ENCODE assay signal across 28 cellular contexts in genomic region chr18:46429649-46430224, GRCh38.
A peak's percentile ranks its signal among the peaks of the same experiment; 100 is the strongest.
DNase-seq lines count a peak whose midpoint lies in the region; ATAC-seq, FAIRE-seq and TF ChIP-seq lines count a peak whose summit lies in the region.
"Had no signal": no experiment of that assay in that cellular context is flagged by ENCODE, and none has a peak within 500 bp of the region (broad histone marks: within the 10 kb centered on the region; RNA-seq: fewer than 3 reads in every experiment).

No MANE protein-coding gene starts in this region.

- ATAC-seq in natural killer cell (no peak), HG02588 (IDR thresholded peaks at IDR 0.05; ENCODE audit: unreplicated experiment) (no peak), HG02840 (IDR thresholded peaks at IDR 0.05; ENCODE audit: low FRiP score, unreplicated experiment) (no peak), PC-3 (no peak)
- ATAC-seq in natural killer cell treated with Interleukin-12 subunit alpha and Interleukin-12 subunit beta and Interleukin-15 and Interleukin-18, amount 100 ng/mL, for 72 hours = no peak
- ATAC-seq: HCT116, Panc1 had no signal

- peak overlapping the region; percentile 1 to 13 for H3K27ac Mint-ChIP-seq in natural killer cell
- peak overlapping the region in 1 of 2 donors; percentile 75 for H3K27ac Mint-ChIP-seq in natural killer cell treated with Interleukin-12 subunit alpha and Interleukin-12 subunit beta and Interleukin-15 and Interleukin-18, amount 100 ng/mL, for 72 hours
- H3K27ac Mint-ChIP-seq: CD14-positive monocyte had no signal

- TF ChIP-seq POLR2A in H1 (IDR thresholded peaks at IDR 0.05; ENCODE audit: control extremely low read depth in 1 of 2, low read depth in 2 of 2, low read length in 2 of 2) = no peak

- no peak overlapping the region for H2BK5ac ChIP-seq in H1 (ENCODE audit: low read depth, low read length)

- TF ChIP-seq CTCF in natural killer cell (IDR thresholded peaks at IDR 0.05) = no peak
- TF ChIP-seq CTCF in H1 (IDR thresholded peaks at IDR 0.05; ENCODE audit: control extremely low read depth in 1 of 3, insufficient read depth in 1 of 3, low read depth in 1 of 3, low read length in 3 of 3) = no peak
- no peak for TF ChIP-seq CTCF in PC-3 (conservative IDR thresholded peaks at IDR 0.05; ENCODE audit: low read depth, low read length)

- DNase-seq in NCI-H146 (lab: John Stamatoyannopoulos, UW) (peak; percentile 28), NCI-H146 treated with DMSO at 0.1 percent for 48 hours (lab: John Stamatoyannopoulos, UW; ENCODE audit: unreplicated experiment) (no peak), natural killer cell (no peak), H1 (ENCODE audit: low read depth in 1 of 2, low spot score in 2 of 2) (no peak), PC-3 (no peak)
- DNase-seq in natural killer cell treated with Interleukin-12 subunit alpha and Interleukin-12 subunit beta and Interleukin-15 and Interleukin-18, amount 100 ng/mL, for 72 hours (ENCODE audit: low spot score) = no peak
- DNase-seq: BE2C; CD8-positive, alpha-beta memory T cell; DMS79 treated with DMSO at 0.1 percent for 48 hours; GF-D8; GOT3; KBM-7; MV-4-11; NCI-H1105 treated with DMSO at 0.1 percent for 48 hours; NCI-H1694; NCI-H2081; NCI-H446 treated with DMSO at 0.1 percent for 48 hours; NCI-H526; SIG-M5 had no signal

- WGBS in H1 (ENCODE audit: extremely low coverage in 1 of 2, insufficient coverage in 1 of 2, insufficient read length in 1 of 2, insufficient replicate concordance in 2 of 2, low coverage in 1 of 2, low lambda C conversion rate in 2 of 2, missing lambda C conversion rate in 1 of 2), 2 experiments = 97% methylated on average over 2 of the region's 2 CpGs; no CpG with 5 or more reads in 1 of the 2 experiments

- H3K9ac ChIP-seq in H1 (replicated peaks in 1 of 4; ENCODE audit: extremely low read depth in 1 of 4, low read depth in 3 of 4, low read length in 3 of 4) (no peak overlapping the region), PC-3 (ENCODE audit: low read length) (no peak overlapping the region)

- no peak overlapping the region for H3K4ac ChIP-seq in H1 (replicated peaks; ENCODE audit: insufficient read length, low read depth, low read length)

- H3K27ac ChIP-seq in H1 (ENCODE audit: low read depth, low read length) (no peak overlapping the region), PC-3 (ENCODE audit: low read length) (no peak overlapping the region)
- H3K27ac ChIP-seq: 22Rv1, SK-N-MC had no signal

- H3K36me3 ChIP-seq in H1 (ENCODE audit: control insufficient read depth in 2 of 4, insufficient read depth in 4 of 4, low read length in 3 of 4) (no peaks in the 10 kb centered on the region), PC-3 (ENCODE audit: low read depth, low read length) (no peaks in the 10 kb centered on the region)
- H3K36me3 ChIP-seq: BE2C had no signal

- TF ChIP-seq RAD21 in H1 (IDR thresholded peaks at IDR 0.05 in 1 of 2, conservative IDR thresholded peaks at IDR 0.05 in 1 of 2; ENCODE audit: low read depth in 2 of 2, low read length in 2 of 2) = no peak

- H3K36me3 Mint-ChIP-seq in natural killer cell = no peaks in the 10 kb centered on the region
- no peaks in the 10 kb centered on the region for H3K36me3 Mint-ChIP-seq in natural killer cell treated with Interleukin-12 subunit alpha and Interleukin-12 subunit beta and Interleukin-15 and Interleukin-18, amount 100 ng/mL, for 72 hours
- H3K36me3 Mint-ChIP-seq: CD14-positive monocyte; CD8-positive, alpha-beta memory T cell had no signal

- H3F3A ChIP-seq in PC-3 (ENCODE audit: low read length, unreplicated experiment) = no peaks in the 10 kb centered on the region

- H2AFZ ChIP-seq in H1 (ENCODE audit: low read length) (no peak overlapping the region), PC-3 (ENCODE audit: low read length) (no peak overlapping the region)

- BruUV-seq in PC-3 (replicated peaks; lab: Mats Ljungman, UMichigan) = no TSS peak

- no peak overlapping the region for H4K91ac ChIP-seq in H1 (replicated peaks; ENCODE audit: insufficient read length, low read length)

- no peak overlapping the region for H2BK15ac ChIP-seq in H1 (ENCODE audit: low read length)

- H2BK120ac ChIP-seq in H1 (replicated peaks; ENCODE audit: low read depth, low read length) = no peak overlapping the region

- H3K23me2 ChIP-seq in H1 (ENCODE audit: low read depth, low read length) = peaks cover 2% of the 10 kb centered on the region; the same call in 1 of the 2 replicates

- no peak overlapping the region for H2BK20ac ChIP-seq in H1 (ENCODE audit: low read length)

- H3K79me1 ChIP-seq in H1 (ENCODE audit: low read depth, low read length) = no peaks in the 10 kb centered on the region

- intact Hi-C loops in natural killer cell (cut with micrococcal nuclease) = no loop called here
- intact Hi-C loops in PC-3 (cut with micrococcal nuclease) = no loop called here

- no peaks in the 10 kb centered on the region for H3K27me3 Mint-ChIP-seq in natural killer cell (ENCODE audit: low read depth in 2 of 2)
- no peaks in the 10 kb centered on the region for H3K27me3 Mint-ChIP-seq in natural killer cell treated with Interleukin-12 subunit alpha and Interleukin-12 subunit beta and Interleukin-15 and Interleukin-18, amount 100 ng/mL, for 72 hours

- H3K27me3 ChIP-seq in H1 (replicated peaks in 1 of 4; ENCODE audit: control insufficient read depth in 3 of 4, extremely low read depth in 1 of 4, insufficient read depth in 3 of 4, low read length in 3 of 4) (no peaks in the 10 kb centered on the region), PC-3 (ENCODE audit: low read length) (no peaks in the 10 kb centered on the region)
- H3K27me3 ChIP-seq: BE2C had no signal

- H4K20me1 ChIP-seq in H1 (replicated peaks in 1 of 2; ENCODE audit: control insufficient read depth in 1 of 2, insufficient read depth in 2 of 2, low read length in 2 of 2) (no peaks in the 10 kb centered on the region), PC-3 (ENCODE audit: low read length) (no peaks in the 10 kb centered on the region)

- no peak overlapping the region for H3K4me3 Mint-ChIP-seq in natural killer cell
- no peak overlapping the region for H3K4me3 Mint-ChIP-seq in natural killer cell treated with Interleukin-12 subunit alpha and Interleukin-12 subunit beta and Interleukin-15 and Interleukin-18, amount 100 ng/mL, for 72 hours
- H3K4me3 Mint-ChIP-seq: CD14-positive monocyte; CD8-positive, alpha-beta memory T cell had no signal

- peaks cover 62 to 69% of the 10 kb centered on the region in 2 donors for H3K4me1 Mint-ChIP-seq in natural killer cell
- H3K4me1 Mint-ChIP-seq in natural killer cell treated with Interleukin-12 subunit alpha and Interleukin-12 subunit beta and Interleukin-15 and Interleukin-18, amount 100 ng/mL, for 72 hours (ENCODE audit: low read depth in 2 of 2) = peaks cover 9 to 38% of the 10 kb centered on the region in 2 donors
- H3K4me1 Mint-ChIP-seq: CD14-positive monocyte; CD8-positive, alpha-beta memory T cell had no signal

- H3K4me1 ChIP-seq in H1 (replicated peaks in 1 of 4; ENCODE audit: control insufficient read depth in 3 of 4, insufficient read depth in 4 of 4, low read length in 3 of 4) = peaks cover 0 to 19% (median 11%) of the 10 kb centered on the region in 4 experiments; a peak in 6 of 7 replicates
- no peaks in the 10 kb centered on the region for H3K4me1 ChIP-seq in PC-3 (ENCODE audit: insufficient read depth, low read length)
- H3K4me1 ChIP-seq: BE2C had no signal

- no peak overlapping the region for H3K4me3 ChIP-seq in H1 (ENCODE audit: extremely low read depth in 1 of 4, insufficient read depth in 2 of 4, low read depth in 3 of 4, low read length in 4 of 4)
- H3K4me3 ChIP-seq in PC-3 (ENCODE audit: low read length) = no peak overlapping the region
- H3K4me3 ChIP-seq: SK-N-MC had no signal

- no peak overlapping the region for H3K56ac ChIP-seq in H1 (replicated peaks; ENCODE audit: insufficient read length, low read depth, low read length)

- H3K14ac ChIP-seq in H1 (ENCODE audit: insufficient read length) = no peak overlapping the region

- CTCF ChIA-PET in H1 (lab: Charles Lee; ENCODE audit: partially characterized antibody) (interaction anchor here (1.3 to 1.7 kb wide), 5 partner anchors 10 to 149 kb away, joined by 5 to 9 read pairs (median 8); no protein-coding TSS in a partner anchor), PC-3 (lab: Charles Lee) (no interaction called here)

- H3K79me2 ChIP-seq in H1 (ENCODE audit: control insufficient read depth in 1 of 2, insufficient read depth in 2 of 2, low read length in 2 of 2) (no peaks in the 10 kb centered on the region; a peak in 1 of 4 replicates), PC-3 (ENCODE audit: low read length) (no peaks in the 10 kb centered on the region)

- no peaks in the 10 kb centered on the region for H3K9me2 ChIP-seq in PC-3 (replicated peaks; ENCODE audit: low read length)

- POLR2A ChIA-PET in H1 (lab: Charles Lee; ENCODE audit: partially characterized antibody) (interaction anchor here (0.8 to 2.8 kb wide), 4 partner anchors 8 to 18 kb away, joined by 3 to 6 read pairs (median 3); no protein-coding TSS in a partner anchor), PC-3 (lab: Charles Lee; ENCODE audit: unreplicated experiment) (no interaction called here)

- H3K18ac ChIP-seq in H1 (ENCODE audit: extremely low read depth, low read length) = no peak overlapping the region

- peak overlapping the region; percentile 42; the same call in 1 of the 2 replicates for H4K8ac ChIP-seq in H1 (ENCODE audit: extremely low read depth, insufficient read depth, low read length)

- no peak overlapping the region for H3K4me2 ChIP-seq in H1 (ENCODE audit: insufficient read depth in 1 of 2, low read depth in 2 of 2, low read length in 2 of 2)
- no peak overlapping the region for H3K4me2 ChIP-seq in PC-3 (ENCODE audit: low read length)

- no peak overlapping the region for H3K23ac ChIP-seq in H1 (ENCODE audit: insufficient read length)

- H3K9me3 ChIP-seq in H1 (ENCODE audit: insufficient read depth in 2 of 2, low read depth in 1 of 2, low read length in 1 of 2) (no peaks in the 10 kb centered on the region), PC-3 (ENCODE audit: low read length) (no peaks in the 10 kb centered on the region)
- H3K9me3 ChIP-seq: BE2C had no signal

- no peak overlapping the region for H4K5ac ChIP-seq in H1 (ENCODE audit: insufficient read length, low read depth, low read length)

- no peaks in the 10 kb centered on the region for H3K9me3 Mint-ChIP-seq in natural killer cell
- no peaks in the 10 kb centered on the region for H3K9me3 Mint-ChIP-seq in natural killer cell treated with Interleukin-12 subunit alpha and Interleukin-12 subunit beta and Interleukin-15 and Interleukin-18, amount 100 ng/mL, for 72 hours

- no peak for TF ChIP-seq EP300 in H1 (IDR thresholded peaks at IDR 0.05; ENCODE audit: borderline replicate concordance in 1 of 2, low read depth in 2 of 2, low read length in 2 of 2)

- FAIRE-seq in H1 (lab: Jason Lieb, UNC) = no peak
- FAIRE-seq: GM12891, HTR-8/SVneo had no signal

- H2BK12ac ChIP-seq in H1 (ENCODE audit: low read depth, low read length) = no peak overlapping the region

- no peak overlapping the region for H2AK5ac ChIP-seq in H1 (ENCODE audit: low read depth, low read length)

TF ChIP-seq in H1, 55 proteins besides CTCF, POLR2A, EP300 and RAD21 (continues in another document):
- TF ChIP-seq KDM5A (IDR thresholded peaks at IDR 0.05; ENCODE audit: low read length) (no peak), HDAC2 (IDR thresholded peaks at IDR 0.05; ENCODE audit: borderline replicate concordance in 1 of 2, low read depth in 2 of 2, low read length in 2 of 2) (peak in 1 of 2 experiments; percentile 72; a peak in 1 of 4 replicates), KDM1A (IDR thresholded peaks at IDR 0.05; ENCODE audit: borderline replicate concordance, low read length) (peak; percentile 71), EGR1 (IDR thresholded peaks at IDR 0.05; ENCODE audit: borderline replicate concordance, low read depth, low read length) (no peak)
